ENCODE assay signal across 14 cellular contexts in genomic region chr2:177056540-177056939, GRCh38.
DNase-seq lines count a peak whose midpoint lies in the region; ATAC-seq and TF ChIP-seq lines count a peak whose summit lies in the region.
"Had no signal": no experiment of that assay in that cellular context is flagged by ENCODE, and none has a peak within 500 bp of the region (broad histone marks: within the 10 kb centered on the region; RNA-seq: fewer than 3 reads in every experiment).

No MANE protein-coding gene starts in this region.

- H3K27me3 ChIP-seq in GM23338 (ENCODE audit: insufficient read depth): no peaks in the 10 kb centered on the region
- no peaks in the 10 kb centered on the region for H3K27me3 ChIP-seq in sigmoid colon
- H3K27me3 ChIP-seq: Peyer's patch had no signal

- H3K9me3 Mint-ChIP-seq in GM23338 (no peaks in the 10 kb centered on the region), endothelial cell (ENCODE audit: unreplicated experiment) (no peaks in the 10 kb centered on the region)
- H3K9me3 Mint-ChIP-seq: activated naive CD4-positive, alpha-beta T cell treated with anti-CD3 and anti-CD28 coated beads, Interleukin-2, amount 50 U/mL, for 24 hours; central memory CD8-positive, alpha-beta T cell had no signal

- intact Hi-C loops in sigmoid colon (cut with DNase I): no loop called here

- H3K27ac Mint-ChIP-seq in GM23338 (no peak overlapping the region), endothelial cell (ENCODE audit: unreplicated experiment) (no peak overlapping the region)
- H3K27ac Mint-ChIP-seq: activated naive CD4-positive, alpha-beta T cell treated with anti-CD3 and anti-CD28 coated beads, Interleukin-2, amount 50 U/mL, for 24 hours had no signal

- no peaks in the 10 kb centered on the region for H3K9me3 ChIP-seq in sigmoid colon
- H3K9me3 ChIP-seq: HAP-1, Peyer's patch had no signal

- H3K36me3 ChIP-seq in GM23338 (ENCODE audit: insufficient read depth) (no peaks in the 10 kb centered on the region), sigmoid colon (no peaks in the 10 kb centered on the region)
- H3K36me3 ChIP-seq: HAP-1, Peyer's patch had no signal

- TF ChIP-seq POLR2A in sigmoid colon (IDR thresholded peaks at IDR 0.05): no peak

- H3K4me1 Mint-ChIP-seq in GM23338 (0 out of 3 replicates have a peak, but pooled peaks cover 3% of the 10 kb centered on the region), endothelial cell (ENCODE audit: unreplicated experiment) (peaks cover 3% of the 10 kb centered on the region)
- H3K4me1 Mint-ChIP-seq: activated naive CD4-positive, alpha-beta T cell treated with anti-CD3 and anti-CD28 coated beads, Interleukin-2, amount 50 U/mL, for 24 hours had no signal

- no peaks in the 10 kb centered on the region for H3F3A ChIP-seq in GM23338 (replicated peaks; ENCODE audit: low read depth)

- H3K4me2 ChIP-seq in GM23338: no peak overlapping the region

- TF ChIP-seq CTCF in GM23338 (conservative IDR thresholded peaks at IDR 0.05; ENCODE audit: low read depth in 2 of 2) (peak; percentile 60 to 73), endothelial cell (IDR thresholded peaks at IDR 0.05; ENCODE audit: unreplicated experiment) (peak; percentile 25), sigmoid colon (IDR thresholded peaks at IDR 0.05) (peak; percentile 4 to 37 (median 25)), GM10266 (IDR thresholded peaks at IDR 0.05; ENCODE audit: control insufficient read depth, insufficient read depth, low read depth, missing control alignments) (no peak)

- H3K36me3 Mint-ChIP-seq in GM23338 (ENCODE audit: low read depth): no peaks in the 10 kb centered on the region
- H3K36me3 Mint-ChIP-seq in endothelial cell (ENCODE audit: low read depth, unreplicated experiment): no peaks in the 10 kb centered on the region
- H3K36me3 Mint-ChIP-seq: activated naive CD4-positive, alpha-beta T cell treated with anti-CD3 and anti-CD28 coated beads, Interleukin-2, amount 50 U/mL, for 24 hours had no signal

- H3K27ac ChIP-seq in GM23338 (ENCODE audit: low read depth) (no peak overlapping the region), sigmoid colon (peak overlapping the region in 3 of 4 donors; percentile 55 to 77 (median 64))
- H3K27ac ChIP-seq: Peyer's patch, skin epidermis had no signal

- no peak for TF ChIP-seq EP300 in sigmoid colon (IDR thresholded peaks at IDR 0.05)

- no peaks in the 10 kb centered on the region for H3K9me2 ChIP-seq in GM23338 (ENCODE audit: insufficient read depth)

- ATAC-seq in GM23338 (peak; percentile 98), GM21786 (IDR thresholded peaks at IDR 0.05; ENCODE audit: unreplicated experiment) (no peak)

- H3K4me3 ChIP-seq in GM23338 (no peak overlapping the region), sigmoid colon (no peak overlapping the region)
- H3K4me3 ChIP-seq: HAP-1, Peyer's patch, skin epidermis had no signal

- H3K4me1 ChIP-seq in GM23338 (ENCODE audit: insufficient read depth): no peaks in the 10 kb centered on the region
- peaks cover 0 to 88% (median 65%) of the 10 kb centered on the region in 4 donors for H3K4me1 ChIP-seq in sigmoid colon
- H3K4me1 ChIP-seq: Peyer's patch had no signal

- H3K27me3 Mint-ChIP-seq in GM23338 (ENCODE audit: insufficient read depth, low read depth, poor library complexity): no peaks in the 10 kb centered on the region
- peaks cover 2% of the 10 kb centered on the region for H3K27me3 Mint-ChIP-seq in endothelial cell (ENCODE audit: unreplicated experiment)
- H3K27me3 Mint-ChIP-seq: central memory CD8-positive, alpha-beta T cell had no signal

- no peak overlapping the region for H3K4me3 Mint-ChIP-seq in GM23338
- H3K4me3 Mint-ChIP-seq in endothelial cell (ENCODE audit: unreplicated experiment): no peak overlapping the region
- H3K4me3 Mint-ChIP-seq: activated naive CD4-positive, alpha-beta T cell treated with anti-CD3 and anti-CD28 coated beads, Interleukin-2, amount 50 U/mL, for 24 hours; central memory CD8-positive, alpha-beta T cell had no signal

- H3K79me2 ChIP-seq in GM23338 (replicated peaks; ENCODE audit: insufficient read depth): no peaks in the 10 kb centered on the region

- H2AFZ ChIP-seq in GM23338: peak overlapping the region; percentile 92; the same call in 1 of the 2 replicates

- DNase-seq in GM23338 (ENCODE audit: low spot score) (peak; percentile 62), NCI-H748 (lab: John Stamatoyannopoulos, UW; ENCODE audit: unreplicated experiment) (peak; percentile 52), endothelial cell (ENCODE audit: low spot score) (peak; percentile 29), sigmoid colon (peak; percentile 73), GM10266 (ENCODE audit: extremely low spot score) (no peak), NCI-H187 (lab: John Stamatoyannopoulos, UW) (no peak)
- DNase-seq: activated CD8-positive, alpha-beta memory T cell treated with anti-CD3 and anti-CD28 coated beads for 24 hours; NCI-H2171; Peyer's patch had no signal

- 83 to 85% methylated on average over 4 of the region's 4 CpGs for WGBS in sigmoid colon, 2 donors

- no peaks in the 10 kb centered on the region for H4K20me1 ChIP-seq in GM23338 (replicated peaks; ENCODE audit: insufficient read depth)

TF ChIP-seq in GM23338, 12 proteins besides CTCF, POLR2A, EP300 and RAD21:
- TF ChIP-seq ZNF331 (CRISPR knock-in tag; IDR thresholded peaks at IDR 0.05; ENCODE audit: low read depth) (no peak), ZNF114 (CRISPR knock-in tag; IDR thresholded peaks at IDR 0.05) (no peak), NANOG (IDR thresholded peaks at IDR 0.05; ENCODE audit: borderline replicate concordance) (no peak), EZH2 (IDR thresholded peaks at IDR 0.05; ENCODE audit: low read depth, unreplicated experiment) (no peak), REST (IDR thresholded peaks at IDR 0.05; ENCODE audit: unreplicated experiment) (no peak), JUNB (IDR thresholded peaks at IDR 0.05; ENCODE audit: unreplicated experiment) (no peak), EZH2phosphoT487 (IDR thresholded peaks at IDR 0.05; ENCODE audit: unreplicated experiment) (no peak), CREB1 (CRISPR knock-in tag; IDR thresholded peaks at IDR 0.05; ENCODE audit: low read depth) (no peak), STAT1 (IDR thresholded peaks at IDR 0.05; ENCODE audit: unreplicated experiment) (no peak)
- TF ChIP-seq, protein P1, sequence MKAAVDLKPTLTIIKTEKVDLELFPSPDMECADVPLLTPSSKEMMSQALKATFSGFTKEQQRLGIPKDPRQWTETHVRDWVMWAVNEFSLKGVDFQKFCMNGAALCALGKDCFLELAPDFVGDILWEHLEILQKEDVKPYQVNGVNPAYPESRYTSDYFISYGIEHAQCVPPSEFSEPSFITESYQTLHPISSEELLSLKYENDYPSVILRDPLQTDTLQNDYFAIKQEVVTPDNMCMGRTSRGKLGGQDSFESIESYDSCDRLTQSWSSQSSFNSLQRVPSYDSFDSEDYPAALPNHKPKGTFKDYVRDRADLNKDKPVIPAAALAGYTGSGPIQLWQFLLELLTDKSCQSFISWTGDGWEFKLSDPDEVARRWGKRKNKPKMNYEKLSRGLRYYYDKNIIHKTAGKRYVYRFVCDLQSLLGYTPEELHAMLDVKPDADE (IDR thresholded peaks at IDR 0.05): no peak
TF ChIP-seq in GM23338: peak in this region for 0.

Comparison
In these comparisons a context has a peak if more than half of its experiments do, and no peak if none do; other contexts are left out.
1. DNase-seq: peak in GM23338 (single experiment), NCI-H748 (single experiment), endothelial cell (single experiment) and sigmoid colon (single experiment); none in GM10266 (single experiment) and NCI-H187 (0 of 2).